Comparison of ENCODE assay signal across 1 cellular context in genomic region chr5:34034497-34035327, GRCh38.
TF ChIP-seq lines count a peak whose summit lies in the region.

No MANE protein-coding gene starts in this region.

TF ChIP-seq in GM12878, 131 proteins besides CTCF, POLR2A, EP300 and RAD21:
- TF ChIP-seq SKIL (IDR thresholded peaks at IDR 0.05; ENCODE audit: low read depth, poor library complexity, severe bottlenecking) (no peak), RCOR1 (conservative IDR thresholded peaks at IDR 0.05; ENCODE audit: low read depth, low read length) (no peak), POU2F2 (IDR thresholded peaks at IDR 0.05; ENCODE audit: borderline replicate concordance, low read depth, low read length) (no peak), ASH2L (IDR thresholded peaks at IDR 0.05; ENCODE audit: borderline replicate concordance, low read depth) (no peak), ZNF24 (IDR thresholded peaks at IDR 0.05) (no peak)
